In genomic region chr19:14004619-14005380, GRCh38 we compare ENCODE assay signal across 8 cellular contexts. TPM values are rescaled to one million over a fixed set of nuclear protein-coding genes. Genes with fewer than 3 reads are reported as not detected.
DNase-seq lines count a peak whose midpoint lies in the region; ATAC-seq and TF ChIP-seq lines count a peak whose summit lies in the region.

No MANE protein-coding gene starts in this region.

- H3K36me3 ChIP-seq in DND-41 (ENCODE audit: insufficient read depth, low read length): 0 out of 2 replicates have a peak, but pooled peaks cover 6% of the 10 kb centered on the region
- H3K36me3 ChIP-seq in OCI-LY1 (ENCODE audit: insufficient read depth, low read length): no peaks in the 10 kb centered on the region
- H3K36me3 ChIP-seq in aorta (ENCODE audit: control insufficient read depth in 1 of 2, insufficient read depth in 2 of 2, low read length in 1 of 2): no peaks in the 10 kb centered on the region

- H2AFZ ChIP-seq in DND-41 (ENCODE audit: low read depth, low read length): no peak overlapping the region
- H2AFZ ChIP-seq in OCI-LY1 (ENCODE audit: low read length): 0 out of 2 replicates have a peak overlapping the region, but pooled peaks have one; percentile 6

- H3K27me3 Mint-ChIP-seq in effector memory CD8-positive, alpha-beta T cell: no peaks in the 10 kb centered on the region

- no peaks in the 10 kb centered on the region; the same call in 1 of the 2 replicates for H3F3A ChIP-seq in OCI-LY1 (ENCODE audit: insufficient read depth, low read length)

- peaks cover 38% of the 10 kb centered on the region in 2 donors for H3K4me1 Mint-ChIP-seq in effector memory CD8-positive, alpha-beta T cell (ENCODE audit: low read depth in 2 of 2)

- H3K4me1 ChIP-seq in DND-41 (ENCODE audit: insufficient read depth, low read length) (peaks cover 46% of the 10 kb centered on the region), OCI-LY1 (ENCODE audit: insufficient read depth, low read length, severe bottlenecking) (peaks cover 52% of the 10 kb centered on the region), aorta (ENCODE audit: control insufficient read depth in 1 of 2, insufficient read depth in 2 of 2, low read length in 2 of 2) (no peaks in the 10 kb centered on the region)

- H3K4me2 ChIP-seq in DND-41 (ENCODE audit: insufficient read depth, low read length) (peak overlapping the region; percentile 80), OCI-LY1 (ENCODE audit: low read length) (peak overlapping the region; percentile 94)

- H3K9me3 ChIP-seq in DND-41 (ENCODE audit: insufficient read depth, low read length, severe bottlenecking) (no peaks in the 10 kb centered on the region), OCI-LY1 (ENCODE audit: low read length) (no peaks in the 10 kb centered on the region), aorta (ENCODE audit: control insufficient read depth, low read length) (no peaks in the 10 kb centered on the region)

- H3K79me2 ChIP-seq in DND-41 (ENCODE audit: insufficient read depth, low read length) (peaks cover 33% of the 10 kb centered on the region), OCI-LY1 (ENCODE audit: insufficient read depth, low read length) (no peaks in the 10 kb centered on the region)

- in situ Hi-C loops in GM13976 (cut with MboI; ENCODE audit: low sequenced_read_pairs, unreplicated experiment): no loop called here

- H3K9me3 Mint-ChIP-seq in effector memory CD8-positive, alpha-beta T cell: no peaks in the 10 kb centered on the region

- H3K4me3 ChIP-seq in DND-41 (ENCODE audit: low read depth in 1 of 2, low read length in 2 of 2) (peak overlapping the region in 1 of 2 experiments; percentile 74; a peak in 2 of 4 replicates), OCI-LY1 (ENCODE audit: low read depth, low read length, poor library complexity, severe bottlenecking) (peak overlapping the region; percentile 86), aorta (ENCODE audit: low read length in 2 of 2) (no peak overlapping the region)

- H3K9ac ChIP-seq in DND-41 (ENCODE audit: low read depth, low read length) (peak overlapping the region; percentile 87; the same call in 1 of the 2 replicates), OCI-LY1 (ENCODE audit: low read length) (peak overlapping the region; percentile 61)

- intact Hi-C loops in aorta (cut with DNase I): loop anchor here (5.0 to 10.0 kb wide), 2 partner anchors 50 to 52 kb away; partner anchors contain the start of gene DCAF15 (in 2 of the 2)

- no peak for ATAC-seq in DND-41 (ENCODE audit: insufficient read depth, low read depth)
- ATAC-seq in effector memory CD8-positive, alpha-beta T cell (replicated peaks): no peak
- ATAC-seq in aorta (ENCODE audit: low FRiP score): no peak
- no peak for ATAC-seq in GM21786 (IDR thresholded peaks at IDR 0.05; ENCODE audit: unreplicated experiment)
- ATAC-seq in GM21825 (IDR thresholded peaks at IDR 0.05; ENCODE audit: unreplicated experiment): no peak

- H3K27me3 ChIP-seq in DND-41 (ENCODE audit: insufficient read depth, low read length, poor library complexity) (no peaks in the 10 kb centered on the region), OCI-LY1 (ENCODE audit: insufficient read depth, low read length) (no peaks in the 10 kb centered on the region), aorta (ENCODE audit: control insufficient read depth in 1 of 2, insufficient read depth in 2 of 2, low read length in 1 of 2) (no peaks in the 10 kb centered on the region)

- DNase-seq in DND-41: no peak
- no peak for DNase-seq in effector memory CD8-positive, alpha-beta T cell
- DNase-seq in mucosa of gallbladder (ENCODE audit: low spot score): peak; percentile 75
- DNase-seq in aorta: peak; percentile 85 to 88
- DNase-seq in GM13976 (ENCODE audit: low spot score): no peak

- peak overlapping the region; percentile 65 to 73 for H3K4me3 Mint-ChIP-seq in effector memory CD8-positive, alpha-beta T cell

- peak overlapping the region; percentile 100 for H3K27ac Mint-ChIP-seq in effector memory CD8-positive, alpha-beta T cell

- no peaks in the 10 kb centered on the region for H4K20me1 ChIP-seq in DND-41 (ENCODE audit: insufficient read depth, low read length)
- H4K20me1 ChIP-seq in OCI-LY1 (ENCODE audit: insufficient read depth, low read length): no peaks in the 10 kb centered on the region

- H3K36me3 Mint-ChIP-seq in effector memory CD8-positive, alpha-beta T cell (ENCODE audit: insufficient read depth): peaks cover 40% of the 10 kb centered on the region

- 3 to 4% methylated on average over 14 of the region's 14 CpGs for whole genome bisulfite sequencing in aorta, 2 donors

- TF ChIP-seq CTCF in DND-41 (IDR thresholded peaks at IDR 0.05; ENCODE audit: borderline replicate concordance, extremely low read depth, low read length, poor library complexity, severe bottlenecking) (no peak), OCI-LY1 (IDR thresholded peaks at IDR 0.05; ENCODE audit: low read length) (no peak), GM13976 (IDR thresholded peaks at IDR 0.05; ENCODE audit: borderline replicate concordance, control extremely low read depth, extremely low read depth, insufficient read depth, missing control alignments) (no peak)

- H3K27ac ChIP-seq in DND-41 (ENCODE audit: low read length) (peak overlapping the region; percentile 9), OCI-LY1 (ENCODE audit: low read depth, low read length, poor library complexity, severe bottlenecking) (peak overlapping the region; percentile 92), aorta (ENCODE audit: low read depth in 1 of 2, low read length in 2 of 2) (peak overlapping the region in 1 of 2 donors; percentile 85)

- no peaks in the 10 kb centered on the region for H3K9me2 ChIP-seq in OCI-LY1 (ENCODE audit: low read depth, low read length)

RNA-seq across cellular contexts. Expression of gene RFX1, which starts 1.3 kb away (rescaled TPM):
- total RNA-seq in mucosa of gallbladder: 25.0 TPM
- 10 to 100 TPM; 11.6 to 17.7 TPM for total RNA-seq in aorta
- 1 to 10 TPM; 1.9 to 4.6 TPM for polyA plus RNA-seq in aorta

RNA-seq across cellular contexts. Expression of gene RLN3, which starts 23.1 kb away (rescaled TPM):
- total RNA-seq in mucosa of gallbladder: not detected
- total RNA-seq in aorta: not detected
- polyA plus RNA-seq in aorta: not detected

RNA-seq across cellular contexts. Expression of gene IL27RA, which starts 26.8 kb away (rescaled TPM):
- total RNA-seq in mucosa of gallbladder: 5.6 TPM
- total RNA-seq in aorta: 1 to 10 TPM; 2.8 to 5.5 TPM
- 1 to 10 TPM in 1 of 2 donors, under 1 TPM in 1; 0.36 to 1.3 TPM for polyA plus RNA-seq in aorta

RNA-seq across cellular contexts. Expression of gene DCAF15, which starts 52.5 kb away (rescaled TPM):
- total RNA-seq in mucosa of gallbladder (33.7 TPM), aorta (10 to 100 TPM; 21.8 to 25.3 TPM)
- 10 to 100 TPM in 1 of 2 donors, 1 to 10 TPM in 1; 8.8 to 41.4 TPM for polyA plus RNA-seq in aorta

RNA-seq across cellular contexts. Expression of gene PALM3, which starts 57.1 kb away (rescaled TPM):
- total RNA-seq in mucosa of gallbladder: 42.8 TPM
- under 1 TPM in 1 of 2 donors, not detected in 1; 0.63 TPM for total RNA-seq in aorta
- polyA plus RNA-seq in aorta: 1 to 10 TPM in 1 of 2 donors, under 1 TPM in 1; 0.18 to 3.5 TPM

Comparison
In these comparisons a context has a peak if more than half of its experiments do, and no peak if none do; other contexts are left out.
1. DNase-seq: peak in mucosa of gallbladder (single experiment) and aorta (2 of 2); none in DND-41 (single experiment), effector memory CD8-positive, alpha-beta T cell (0 of 3) and GM13976 (single experiment).